In the genomic region with DNA sequence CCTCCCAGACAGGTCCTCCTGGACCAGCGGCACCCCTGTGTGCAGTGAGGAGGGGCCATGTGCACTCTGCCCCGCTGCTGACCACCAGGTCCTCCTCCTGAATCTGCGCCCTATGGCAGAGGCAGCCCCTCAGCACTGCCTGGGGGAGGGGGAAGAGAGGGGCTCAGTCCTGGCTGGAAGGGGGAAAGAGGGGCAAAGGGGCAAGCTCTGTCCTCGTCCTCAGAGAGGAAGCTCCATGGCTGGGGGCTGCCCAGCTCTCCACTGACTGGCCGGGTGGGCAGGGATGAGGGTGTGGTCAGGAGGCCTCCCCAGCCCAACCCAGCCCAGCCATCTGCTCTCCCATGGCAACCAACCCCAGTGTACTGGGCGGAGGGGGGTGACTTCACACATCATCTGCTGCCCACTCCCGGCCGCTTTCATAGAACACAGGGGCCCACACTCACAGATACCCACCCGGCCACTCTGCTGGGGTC, we compare ENCODE assay signal across 9 cellular contexts. TPM values are rescaled to one million over a fixed set of nuclear protein-coding genes. Genes with fewer than 3 reads are reported as not detected.
DNase-seq lines count a peak whose midpoint lies in the region; ATAC-seq, FAIRE-seq and TF ChIP-seq lines count a peak whose summit lies in the region.
"Had no signal": no experiment of that assay in that cellular context is flagged by ENCODE, and none has a peak within 500 bp of the region (broad histone marks: within the 10 kb centered on the region; RNA-seq: fewer than 3 reads in every experiment).

No MANE protein-coding gene starts in this region.

- H3K9me3 Mint-ChIP-seq in nephron progenitor cell = no peaks in the 10 kb centered on the region
- H3K9me3 Mint-ChIP-seq in stimulated activated effector memory CD8-positive, alpha-beta T cell treated with anti-CD3 and anti-CD28 coated beads, Interleukin-12 subunit alpha, Interleukin-12 subunit beta, amount 100 ng/mL, for 72 hours = no peaks in the 10 kb centered on the region
- H3K9me3 Mint-ChIP-seq in activated CD4-positive, alpha-beta T cell treated with anti-CD3 and anti-CD28 coated beads for 36 hours (ENCODE audit: low read depth) = no peaks in the 10 kb centered on the region
- H3K9me3 Mint-ChIP-seq: CD4-positive, alpha-beta memory T cell had no signal

- H3K4me1 Mint-ChIP-seq in nephron progenitor cell = peaks cover 82% of the 10 kb centered on the region
- H3K4me1 Mint-ChIP-seq in stimulated activated effector memory CD8-positive, alpha-beta T cell treated with anti-CD3 and anti-CD28 coated beads, Interleukin-12 subunit alpha, Interleukin-12 subunit beta, amount 100 ng/mL, for 72 hours = peaks cover 4% of the 10 kb centered on the region
- H3K4me1 Mint-ChIP-seq in activated CD4-positive, alpha-beta T cell treated with anti-CD3 and anti-CD28 coated beads for 36 hours = no peaks in the 10 kb centered on the region

- POLR2A ChIA-PET in AG04450 (lab: Yijun Ruan, JAX) = interaction anchor here (0.7 kb wide), 1 partner anchor 125 kb away, joined by 8 read pairs; no protein-coding TSS in a partner anchor
- POLR2A ChIA-PET in activated CD4-positive, alpha-beta T cell treated with anti-CD3 and anti-CD28 coated beads for 36 hours (lab: Charles Lee) = no interaction called here

- FAIRE-seq in GM12891 (lab: Jason Lieb, UNC) = no peak

- H3K27me3 ChIP-seq in AG04450 (ENCODE audit: control insufficient read depth, insufficient read depth, low read length) = no peaks in the 10 kb centered on the region

- H3K27ac ChIP-seq in AG04450 (ENCODE audit: low read depth, low read length) = peak overlapping the region; percentile 31

- peak overlapping the region; percentile 49 for H3K4me3 Mint-ChIP-seq in nephron progenitor cell
- H3K4me3 Mint-ChIP-seq in stimulated activated effector memory CD8-positive, alpha-beta T cell treated with anti-CD3 and anti-CD28 coated beads, Interleukin-12 subunit alpha, Interleukin-12 subunit beta, amount 100 ng/mL, for 72 hours = no peak overlapping the region
- no peak overlapping the region for H3K4me3 Mint-ChIP-seq in activated CD4-positive, alpha-beta T cell treated with anti-CD3 and anti-CD28 coated beads for 36 hours
- H3K4me3 Mint-ChIP-seq: CD4-positive, alpha-beta memory T cell had no signal

- intact Hi-C loops in activated CD4-positive, alpha-beta T cell treated with anti-CD3 and anti-CD28 coated beads for 36 hours (cut with DNase I, micrococcal nuclease) = no loop called here

- no peaks in the 10 kb centered on the region for H3K9me3 ChIP-seq in AG04450 (ENCODE audit: control insufficient read depth, insufficient read depth, low read length)

- peak overlapping the region; percentile 59 for H3K27ac Mint-ChIP-seq in nephron progenitor cell
- H3K27ac Mint-ChIP-seq in stimulated activated effector memory CD8-positive, alpha-beta T cell treated with anti-CD3 and anti-CD28 coated beads, Interleukin-12 subunit alpha, Interleukin-12 subunit beta, amount 100 ng/mL, for 72 hours = no peak overlapping the region
- no peak overlapping the region for H3K27ac Mint-ChIP-seq in activated CD4-positive, alpha-beta T cell treated with anti-CD3 and anti-CD28 coated beads for 36 hours
- H3K27ac Mint-ChIP-seq: CD4-positive, alpha-beta memory T cell had no signal

- no peaks in the 10 kb centered on the region for H3K27me3 Mint-ChIP-seq in nephron progenitor cell (ENCODE audit: low read depth, poor library complexity)
- peaks cover 18% of the 10 kb centered on the region for H3K27me3 Mint-ChIP-seq in activated CD4-positive, alpha-beta T cell treated with anti-CD3 and anti-CD28 coated beads for 36 hours

- no peak for TF ChIP-seq CTCF in AG04450 (IDR thresholded peaks at IDR 0.05; ENCODE audit: low read depth, low read length)
- no peak for TF ChIP-seq CTCF in fibroblast of mammary gland (conservative IDR thresholded peaks at IDR 0.05; ENCODE audit: control insufficient read depth, insufficient read depth, low read depth, low read length)
- TF ChIP-seq CTCF in nephron progenitor cell (IDR thresholded peaks at IDR 0.05) = no peak

- no peak for TF ChIP-seq POLR2A in GM12891 (IDR thresholded peaks at IDR 0.05; ENCODE audit: low read depth, low read length)

- H3K36me3 Mint-ChIP-seq in nephron progenitor cell (ENCODE audit: low read depth) = no peaks in the 10 kb centered on the region
- peaks cover 6% of the 10 kb centered on the region for H3K36me3 Mint-ChIP-seq in stimulated activated effector memory CD8-positive, alpha-beta T cell treated with anti-CD3 and anti-CD28 coated beads, Interleukin-12 subunit alpha, Interleukin-12 subunit beta, amount 100 ng/mL, for 72 hours
- H3K36me3 Mint-ChIP-seq in activated CD4-positive, alpha-beta T cell treated with anti-CD3 and anti-CD28 coated beads for 36 hours (ENCODE audit: low read depth) = no peaks in the 10 kb centered on the region
- H3K36me3 Mint-ChIP-seq: CD4-positive, alpha-beta memory T cell had no signal

- CTCF ChIA-PET in AG04450 (lab: Charles Lee) = no interaction called here
- CTCF ChIA-PET in activated CD4-positive, alpha-beta T cell treated with anti-CD3 and anti-CD28 coated beads for 36 hours (lab: Charles Lee) = interaction anchor here (1.0 kb wide), 1 partner anchor 57 kb away, joined by 5 read pairs; no protein-coding TSS in a partner anchor

- ATAC-seq in stimulated activated effector memory CD8-positive, alpha-beta T cell treated with anti-CD3 and anti-CD28 coated beads, Interleukin-12 subunit alpha, Interleukin-12 subunit beta, amount 100 ng/mL, for 72 hours = no peak
- ATAC-seq in activated CD4-positive, alpha-beta T cell treated with anti-CD3 and anti-CD28 coated beads for 36 hours = no peak

- DNase-seq in AG04450 (ENCODE audit: low read depth, low spot score) (no peak), NCI-H69 (lab: John Stamatoyannopoulos, UW) (peak; percentile 82), fibroblast of mammary gland (ENCODE audit: low read depth) (peak; percentile 68), nephron progenitor cell (peak; percentile 58), GM12891 (ENCODE audit: insufficient read length, low spot score) (no peak), cerebellar cortex (ENCODE audit: low spot score) (no peak)
- no peak for DNase-seq in stimulated activated effector memory CD8-positive, alpha-beta T cell treated with anti-CD3 and anti-CD28 coated beads, Interleukin-12 subunit alpha, Interleukin-12 subunit beta, amount 100 ng/mL, for 72 hours (ENCODE audit: low spot score in 2 of 2)
- DNase-seq in activated CD4-positive, alpha-beta T cell treated with anti-CD3 and anti-CD28 coated beads for 36 hours = no peak

- H3K4me3 ChIP-seq in AG04450 (ENCODE audit: low read depth, low read length) (no peak overlapping the region), fibroblast of mammary gland (ENCODE audit: control insufficient read depth, low read depth, low read length) (no peak overlapping the region)

TF ChIP-seq in GM12891, 5 proteins besides CTCF, POLR2A, EP300 and RAD21:
- TF ChIP-seq POU2F2 (IDR thresholded peaks at IDR 0.05; ENCODE audit: low read depth, low read length) (no peak), SPI1 (IDR thresholded peaks at IDR 0.05; ENCODE audit: low read depth, low read length) (no peak), POLR2AphosphoS5 (IDR thresholded peaks at IDR 0.05; ENCODE audit: low read depth, low read length) (no peak), TAF1 (IDR thresholded peaks at IDR 0.05; ENCODE audit: low read depth, low read length) (no peak), PAX5 (IDR thresholded peaks at IDR 0.05; ENCODE audit: insufficient read depth, low read length, severe bottlenecking) (no peak)

RNA-seq across cellular contexts. Expression of a gene that starts 5.5 kb away (rescaled TPM):
- 16.1 and 26.9 TPM in 2 replicates for polyA plus RNA-seq in AG04450 (2011; rRNA removed)
- 20.3 and 25.8 TPM in 2 replicates for polyA minus RNA-seq in AG04450 (2011; rRNA and poly(A)+ RNA removed)
- 1 to 10 TPM in 1 of 2 experiments, under 1 TPM in 1; 0.98 to 1.7 TPM for total RNA-seq in activated CD4-positive, alpha-beta T cell treated with anti-CD3 and anti-CD28 coated beads for 36 hours
- 13.4 TPM for polyA plus RNA-seq in GM12891 (2012; ENCODE audit: low read depth, missing spikeins)

RNA-seq across cellular contexts. Expression of a gene that starts 38.1 kb away (rescaled TPM):
- polyA plus RNA-seq in AG04450 (2011; rRNA removed) = not detected in 2 replicates
- not detected in 2 replicates for polyA minus RNA-seq in AG04450 (2011; rRNA and poly(A)+ RNA removed)
- total RNA-seq in activated CD4-positive, alpha-beta T cell treated with anti-CD3 and anti-CD28 coated beads for 36 hours = not detected
- polyA plus RNA-seq in GM12891 (2012; ENCODE audit: low read depth, missing spikeins) = not detected
- total RNA-seq: CD4-positive, alpha-beta memory T cell had no signal
- polyA plus RNA-seq: CD4-positive, alpha-beta memory T cell had no signal

RNA-seq across cellular contexts. Expression of a gene that starts 49.9 kb away (rescaled TPM):
- not detected in 2 replicates for polyA plus RNA-seq in AG04450 (2011; rRNA removed)
- polyA minus RNA-seq in AG04450 (2011; rRNA and poly(A)+ RNA removed) = not detected in 2 replicates
- not detected for total RNA-seq in activated CD4-positive, alpha-beta T cell treated with anti-CD3 and anti-CD28 coated beads for 36 hours
- not detected for polyA plus RNA-seq in GM12891 (2012; ENCODE audit: low read depth, missing spikeins)
- total RNA-seq: CD4-positive, alpha-beta memory T cell had no signal
- polyA plus RNA-seq: CD4-positive, alpha-beta memory T cell had no signal

Comparison
In these comparisons a context has a peak if more than half of its experiments do, and no peak if none do; other contexts are left out.
1. DNase-seq: peak in NCI-H69 (single experiment), fibroblast of mammary gland (single experiment) and nephron progenitor cell (single experiment); none in AG04450 (single experiment), stimulated activated effector memory CD8-positive, alpha-beta T cell treated with anti-CD3 and anti-CD28 coated beads, Interleukin-12 subunit alpha, Interleukin-12 subunit beta, amount 100 ng/mL, for 72 hours (0 of 2), activated CD4-positive, alpha-beta T cell treated with anti-CD3 and anti-CD28 coated beads for 36 hours (single experiment), GM12891 (single experiment) and cerebellar cortex (single experiment).